In the genomic region with DNA sequence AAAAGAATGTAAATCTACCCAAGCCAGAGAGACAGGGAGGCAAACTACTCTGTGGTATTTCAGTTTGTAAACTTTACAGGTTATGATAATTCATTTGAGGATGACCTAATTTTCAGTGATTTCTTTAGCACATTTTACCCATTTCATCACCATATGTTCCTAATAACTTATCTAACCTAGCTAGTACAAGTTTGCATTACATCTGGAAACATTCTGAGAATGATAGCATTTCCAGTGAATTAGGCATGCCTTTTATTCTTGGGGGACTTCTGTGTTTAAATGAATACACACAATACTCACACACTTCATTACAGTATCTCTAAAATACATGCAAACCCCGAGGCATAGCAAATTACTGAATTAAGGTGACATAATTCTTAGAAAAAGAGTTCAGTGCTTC, we compare ENCODE assay signal across 23 cellular contexts.
"Had no signal": no experiment of that assay in that cellular context is flagged by ENCODE, and none has a peak within 500 bp of the region (broad histone marks: within the 10 kb centered on the region; RNA-seq: fewer than 3 reads in every experiment).

No MANE protein-coding gene starts in this region.

- H3K27me3 ChIP-seq: MG63, SJSA1 had no signal

- H3K4me1 ChIP-seq: SJSA1 had no signal

- H3K4me3 ChIP-seq: MG63, SJSA1 had no signal

- H3K9me3 ChIP-seq: MG63, SJSA1 had no signal

- ATAC-seq: HepG2 had no signal

- H3K27ac ChIP-seq: SJSA1 had no signal

- H3K36me3 ChIP-seq: MG63, SJSA1 had no signal

- DNase-seq: IMR-90, Karpas-422, KG1, MG63, NCI-H1092, NCI-H1105 treated with DMSO at 0.1 percent for 48 hours, NCI-H1417 treated with DMSO at 0.1 percent for 48 hours, NCI-H187, NCI-H2029, NCI-H2081 treated with DMSO at 0.1 percent for 48 hours, NCI-H2171, NCI-H226, NCI-H446, NCI-H510A, NCI-H524 treated with DMSO at 0.1 percent for 48 hours, NCI-H69, NCI-H774, Right ventricle myocardium superior, RPMI8226, SIG-M5, SW 1271 had no signal
